ENCODE assay signal across 1 cellular context in genomic region chr10:14876764-14877163, GRCh38.
TF ChIP-seq lines count a peak whose summit lies in the region.

No MANE protein-coding gene starts in this region.

TF ChIP-seq in GM23338, 12 proteins besides CTCF, POLR2A, EP300 and RAD21 (continued from another document):
- no peak for TF ChIP-seq ZNF462 (CRISPR knock-in tag; IDR thresholded peaks at IDR 0.05)
- no peak for TF ChIP-seq CREB1 (CRISPR knock-in tag; IDR thresholded peaks at IDR 0.05; ENCODE audit: low read depth)
- no peak for TF ChIP-seq NANOG (IDR thresholded peaks at IDR 0.05; ENCODE audit: borderline replicate concordance)
- TF ChIP-seq ETS1 (IDR thresholded peaks at IDR 0.05), result no peak
